ENCODE assay signal across 20 cellular contexts in genomic region chr7:46414946-46415345, GRCh38.
"Had no signal": no experiment of that assay in that cellular context is flagged by ENCODE, and none has a peak within 500 bp of the region (broad histone marks: within the 10 kb centered on the region; RNA-seq: fewer than 3 reads in every experiment).

No MANE protein-coding gene starts in this region.

- H3K4me3 ChIP-seq: dorsolateral prefrontal cortex, left ventricle myocardium inferior, SK-N-MC, suprapubic skin, transverse colon, vagina had no signal

- H3K4me1 Mint-ChIP-seq: activated CD4-positive, alpha-beta memory T cell treated with anti-CD3 and anti-CD28 coated beads, Interleukin-2, amount 10 ng/mL, durations not matched to agents 7 days and 5 days; activated CD4-positive, alpha-beta T cell treated with anti-CD3 and anti-CD28 coated beads for 36 hours; activated CD8-positive, alpha-beta memory T cell treated with anti-CD3 and anti-CD28 coated beads, Interleukin-2, amount 10 ng/mL, durations not matched to agents 7 days and 5 days; activated naive CD4-positive, alpha-beta T cell treated with anti-CD3 and anti-CD28 coated beads, Interleukin-2, amount 10 ng/mL, durations not matched to agents 7 days and 5 days; activated naive CD8-positive, alpha-beta T cell treated with anti-CD3 and anti-CD28 coated beads, Interleukin-2, amount 50 U/mL, for 24 hours; naive thymus-derived CD4-positive, alpha-beta T cell; WTC11 had no signal

- H3K36me3 Mint-ChIP-seq: activated CD8-positive, alpha-beta memory T cell treated with anti-CD3 and anti-CD28 coated beads, Interleukin-2, amount 10 ng/mL, durations not matched to agents 7 days and 5 days; activated naive CD4-positive, alpha-beta T cell treated with anti-CD3 and anti-CD28 coated beads, Interleukin-2, amount 10 ng/mL, durations not matched to agents 7 days and 5 days; naive thymus-derived CD4-positive, alpha-beta T cell; WTC11 had no signal

- ATAC-seq: activated CD4-positive, alpha-beta T cell treated with anti-CD3 and anti-CD28 coated beads for 36 hours; activated CD8-positive, alpha-beta memory T cell treated with anti-CD3 and anti-CD28 coated beads, Interleukin-2, amount 10 ng/mL, durations not matched to agents 7 days and 5 days; activated naive CD8-positive, alpha-beta T cell treated with anti-CD3 and anti-CD28 coated beads, Interleukin-2, amount 50 U/mL, for 24 hours; naive thymus-derived CD4-positive, alpha-beta T cell; WTC11 had no signal

- H3K27ac ChIP-seq: dorsolateral prefrontal cortex, left ventricle myocardium inferior, SK-N-MC, suprapubic skin, transverse colon, vagina had no signal

- H3K9me3 ChIP-seq: left ventricle myocardium inferior, suprapubic skin, transverse colon, vagina had no signal

- FAIRE-seq: frontal cortex had no signal

- H3K36me3 ChIP-seq: left ventricle myocardium inferior, suprapubic skin, transverse colon, vagina had no signal

- H3K4me1 ChIP-seq: left ventricle myocardium inferior, suprapubic skin, transverse colon, vagina had no signal

- H3K27ac Mint-ChIP-seq: activated CD4-positive, alpha-beta memory T cell treated with anti-CD3 and anti-CD28 coated beads, Interleukin-2, amount 10 ng/mL, durations not matched to agents 7 days and 5 days; activated CD4-positive, alpha-beta T cell treated with anti-CD3 and anti-CD28 coated beads for 36 hours; activated CD8-positive, alpha-beta memory T cell treated with anti-CD3 and anti-CD28 coated beads, Interleukin-2, amount 10 ng/mL, durations not matched to agents 7 days and 5 days; activated naive CD4-positive, alpha-beta T cell treated with anti-CD3 and anti-CD28 coated beads, Interleukin-2, amount 10 ng/mL, durations not matched to agents 7 days and 5 days; activated naive CD8-positive, alpha-beta T cell treated with anti-CD3 and anti-CD28 coated beads, Interleukin-2, amount 50 U/mL, for 24 hours; endodermal cell; naive thymus-derived CD4-positive, alpha-beta T cell; stimulated activated naive CD8-positive, alpha-beta T cell treated with anti-CD3 and anti-CD28 coated beads, Interleukin-15, Interleukin-2, amounts not matched to agents 100 ng/mL and 50 ng/mL, for 24 hours; WTC11 had no signal

- H3K27me3 Mint-ChIP-seq: activated CD4-positive, alpha-beta memory T cell treated with anti-CD3 and anti-CD28 coated beads, Interleukin-2, amount 10 ng/mL, durations not matched to agents 7 days and 5 days; activated CD4-positive, alpha-beta T cell treated with anti-CD3 and anti-CD28 coated beads for 36 hours; activated CD8-positive, alpha-beta memory T cell treated with anti-CD3 and anti-CD28 coated beads, Interleukin-2, amount 10 ng/mL, durations not matched to agents 7 days and 5 days; activated naive CD4-positive, alpha-beta T cell treated with anti-CD3 and anti-CD28 coated beads, Interleukin-2, amount 10 ng/mL, durations not matched to agents 7 days and 5 days; activated naive CD8-positive, alpha-beta T cell treated with anti-CD3 and anti-CD28 coated beads, Interleukin-2, amount 50 U/mL, for 24 hours; naive thymus-derived CD4-positive, alpha-beta T cell; stimulated activated naive CD8-positive, alpha-beta T cell treated with anti-CD3 and anti-CD28 coated beads, Interleukin-15, Interleukin-2, amounts not matched to agents 100 ng/mL and 50 ng/mL, for 24 hours had no signal

- DNase-seq: activated CD4-positive, alpha-beta memory T cell treated with anti-CD3 and anti-CD28 coated beads, Interleukin-2, amount 10 ng/mL, durations not matched to agents 7 days and 5 days; activated CD4-positive, alpha-beta T cell treated with anti-CD3 and anti-CD28 coated beads for 36 hours; activated CD8-positive, alpha-beta memory T cell treated with anti-CD3 and anti-CD28 coated beads, Interleukin-2, amount 10 ng/mL, durations not matched to agents 7 days and 5 days; activated naive CD4-positive, alpha-beta T cell treated with anti-CD3 and anti-CD28 coated beads, Interleukin-2, amount 10 ng/mL, durations not matched to agents 7 days and 5 days; activated naive CD8-positive, alpha-beta T cell treated with anti-CD3 and anti-CD28 coated beads, Interleukin-2, amount 50 U/mL, for 24 hours; activated T-cell treated with anti-CD3 and anti-CD28 coated beads, Interleukin-2, amount 50 U/mL, for 1 hour; aorta; dorsolateral prefrontal cortex; endodermal cell; head of caudate nucleus; left ventricle myocardium inferior; mammary epithelial cell; naive thymus-derived CD4-positive, alpha-beta T cell; transverse colon had no signal

- H3K9me3 Mint-ChIP-seq: activated naive CD4-positive, alpha-beta T cell treated with anti-CD3 and anti-CD28 coated beads, Interleukin-2, amount 10 ng/mL, durations not matched to agents 7 days and 5 days; endodermal cell; WTC11 had no signal

- H3K27me3 ChIP-seq: suprapubic skin, transverse colon, vagina had no signal

- H3K4me3 Mint-ChIP-seq: activated CD4-positive, alpha-beta memory T cell treated with anti-CD3 and anti-CD28 coated beads, Interleukin-2, amount 10 ng/mL, durations not matched to agents 7 days and 5 days; activated CD4-positive, alpha-beta T cell treated with anti-CD3 and anti-CD28 coated beads for 36 hours; activated CD8-positive, alpha-beta memory T cell treated with anti-CD3 and anti-CD28 coated beads, Interleukin-2, amount 10 ng/mL, durations not matched to agents 7 days and 5 days; activated naive CD4-positive, alpha-beta T cell treated with anti-CD3 and anti-CD28 coated beads, Interleukin-2, amount 10 ng/mL, durations not matched to agents 7 days and 5 days; activated naive CD8-positive, alpha-beta T cell treated with anti-CD3 and anti-CD28 coated beads, Interleukin-2, amount 50 U/mL, for 24 hours; endodermal cell; naive thymus-derived CD4-positive, alpha-beta T cell; stimulated activated naive CD8-positive, alpha-beta T cell treated with anti-CD3 and anti-CD28 coated beads, Interleukin-15, Interleukin-2, amounts not matched to agents 100 ng/mL and 50 ng/mL, for 24 hours; WTC11 had no signal
